In the genomic region with DNA sequence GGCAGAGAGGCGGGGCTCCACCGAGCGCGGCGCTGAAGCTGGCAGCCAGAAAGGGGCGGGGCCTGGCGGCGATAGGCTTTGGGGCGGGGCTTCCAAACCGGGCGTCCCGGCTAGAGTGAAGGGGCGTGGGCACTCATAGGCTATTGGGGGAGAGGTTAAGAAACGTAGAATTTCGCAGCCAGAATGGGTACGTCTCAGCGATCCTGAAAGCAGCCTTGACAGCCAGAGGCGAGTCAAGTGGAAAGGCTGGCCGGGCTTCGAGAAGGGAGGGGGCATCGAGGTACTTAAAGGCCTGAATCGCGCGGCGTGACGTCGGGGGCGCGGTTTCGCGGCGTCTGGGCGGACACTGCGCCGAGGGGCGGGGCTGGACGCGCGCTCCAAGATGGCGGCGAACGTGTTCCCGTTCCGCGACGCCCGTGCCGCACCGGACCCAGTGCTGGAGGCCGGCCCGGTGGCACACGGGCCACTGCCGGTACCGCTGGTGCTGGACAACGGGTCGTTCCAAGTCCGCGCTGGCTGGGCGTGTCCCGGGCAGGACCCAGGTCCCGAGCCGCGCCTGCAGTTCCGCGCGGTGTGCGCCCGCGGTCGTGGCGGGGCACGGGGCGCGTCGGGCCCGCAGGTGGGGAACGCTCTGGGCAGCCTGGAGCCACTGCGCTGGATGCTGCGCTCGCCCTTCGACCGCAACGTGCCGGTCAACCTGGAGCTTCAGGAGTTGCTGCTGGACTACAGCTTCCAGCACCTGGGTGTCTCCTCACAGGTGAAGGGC, we compare ENCODE assay signal across 1 cellular context.
TF ChIP-seq lines count a peak whose summit lies in the region.

A gene (plus strand): TSS at position 364 of the 766 bp plus-strand sequence. CDS start 19 bp downstream, at position 383.

TF ChIP-seq in K562, 482 proteins besides CTCF, POLR2A, EP300 and RAD21 (continued from another document and continues in another):
- TF ChIP-seq, protein P1, sequence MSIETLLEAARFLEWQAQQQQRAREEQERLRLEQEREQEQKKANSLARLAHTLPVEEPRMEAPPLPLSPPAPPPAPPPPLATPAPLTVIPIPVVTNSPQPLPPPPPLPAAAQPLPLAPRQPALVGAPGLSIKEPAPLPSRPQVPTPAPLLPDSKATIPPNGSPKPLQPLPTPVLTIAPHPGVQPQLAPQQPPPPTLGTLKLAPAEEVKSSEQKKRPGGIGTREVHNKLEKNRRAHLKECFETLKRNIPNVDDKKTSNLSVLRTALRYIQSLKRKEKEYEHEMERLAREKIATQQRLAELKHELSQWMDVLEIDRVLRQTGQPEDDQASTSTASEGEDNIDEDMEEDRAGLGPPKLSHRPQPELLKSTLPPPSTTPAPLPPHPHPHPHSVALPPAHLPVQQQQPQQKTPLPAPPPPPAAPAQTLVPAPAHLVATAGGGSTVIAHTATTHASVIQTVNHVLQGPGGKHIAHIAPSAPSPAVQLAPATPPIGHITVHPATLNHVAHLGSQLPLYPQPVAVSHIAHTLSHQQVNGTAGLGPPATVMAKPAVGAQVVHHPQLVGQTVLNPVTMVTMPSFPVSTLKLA (conservative IDR thresholded peaks at IDR 0.05), result peak; percentile 40 to 80; a peak in 3 of 4 replicates
- TF ChIP-seq CREM (IDR thresholded peaks at IDR 0.05; ENCODE audit: low read depth) (peak; percentile 91), ZNF174 (CRISPR knock-in tag; IDR thresholded peaks at IDR 0.05) (no peak), RBM34 (IDR thresholded peaks at IDR 0.05; ENCODE audit: borderline replicate concordance, insufficient read depth, low read length) (0 out of 2 replicates have a peak, but pooled peaks have one; percentile 78), ZNF384 (IDR thresholded peaks at IDR 0.05; ENCODE audit: low read depth, low read length) (no peak), TFAM (CRISPR knock-in tag; conservative IDR thresholded peaks at IDR 0.05) (no peak), MCM2 (IDR thresholded peaks at IDR 0.05; ENCODE audit: low read depth) (no peak), SAFB2 (IDR thresholded peaks at IDR 0.05; ENCODE audit: borderline replicate concordance, low read depth, low read length, severe bottlenecking) (no peak), PML (IDR thresholded peaks at IDR 0.05; ENCODE audit: low read length) (no peak), NFE2L1 (tag; IDR thresholded peaks at IDR 0.05; ENCODE audit: borderline replicate concordance, low read depth) (no peak), MYC (IDR thresholded peaks at IDR 0.05; ENCODE audit: low read depth, low read length) (no peak; the same call in 1 of the 2 replicates), MYC (CRISPR knock-in tag; IDR thresholded peaks at IDR 0.05; ENCODE audit: borderline replicate concordance, low read depth) (no peak), EP400 (IDR thresholded peaks at IDR 0.05) (peak; percentile 13; the same call in 1 of the 2 replicates), CHD4 (IDR thresholded peaks at IDR 0.05; ENCODE audit: insufficient read depth, insufficient replicate concordance, low read depth, low read length, poor library complexity, severe bottlenecking) (no peak), KLF1 (tag; IDR thresholded peaks at IDR 0.05) (peak; percentile 65; the same call in 1 of the 2 replicates), KLF13 (tag; IDR thresholded peaks at IDR 0.05; ENCODE audit: borderline replicate concordance, low read depth) (no peak), KDM4B (IDR thresholded peaks at IDR 0.05; ENCODE audit: borderline replicate concordance in 2 of 2, low read depth in 1 of 2) (no peak), NR2C2 (CRISPR knock-in tag; IDR thresholded peaks at IDR 0.05) (0 out of 2 replicates have a peak, but pooled peaks have one; percentile 54), NR2C2 (tag; IDR thresholded peaks at IDR 0.05) (no peak), ARHGAP35 (IDR thresholded peaks at IDR 0.05; ENCODE audit: partially characterized antibody) (no peak), SUPT5H (IDR thresholded peaks at IDR 0.05) (peak; percentile 75), GTF2A2 (tag; IDR thresholded peaks at IDR 0.05) (no peak), ILK (tag; IDR thresholded peaks at IDR 0.05; ENCODE audit: borderline replicate concordance, low read depth) (no peak), BCOR (IDR thresholded peaks at IDR 0.05) (no peak), BRD4 (IDR thresholded peaks at IDR 0.05) (no peak), TBP (optimal IDR thresholded peaks at IDR 0.05; ENCODE audit: low read depth, low read length) (peak; percentile 35), ZKSCAN3 (CRISPR knock-in tag; IDR thresholded peaks at IDR 0.05) (no peak), SMC3 (conservative IDR thresholded peaks at IDR 0.05; ENCODE audit: insufficient read depth, low read depth, low read length) (no peak), KAT8 (IDR thresholded peaks at IDR 0.05; ENCODE audit: low read depth) (no peak), SIX5 (IDR thresholded peaks at IDR 0.05; ENCODE audit: borderline replicate concordance in 1 of 2, insufficient read depth in 1 of 2, low read depth in 1 of 2, low read length in 2 of 2) (no peak), TGIF2 (CRISPR knock-in tag; IDR thresholded peaks at IDR 0.05) (0 out of 2 replicates have a peak, but pooled peaks have one; percentile 45), TCFL5 (CRISPR knock-in tag; conservative IDR thresholded peaks at IDR 0.05) (no peak)
- TF ChIP-seq, protein P2, sequence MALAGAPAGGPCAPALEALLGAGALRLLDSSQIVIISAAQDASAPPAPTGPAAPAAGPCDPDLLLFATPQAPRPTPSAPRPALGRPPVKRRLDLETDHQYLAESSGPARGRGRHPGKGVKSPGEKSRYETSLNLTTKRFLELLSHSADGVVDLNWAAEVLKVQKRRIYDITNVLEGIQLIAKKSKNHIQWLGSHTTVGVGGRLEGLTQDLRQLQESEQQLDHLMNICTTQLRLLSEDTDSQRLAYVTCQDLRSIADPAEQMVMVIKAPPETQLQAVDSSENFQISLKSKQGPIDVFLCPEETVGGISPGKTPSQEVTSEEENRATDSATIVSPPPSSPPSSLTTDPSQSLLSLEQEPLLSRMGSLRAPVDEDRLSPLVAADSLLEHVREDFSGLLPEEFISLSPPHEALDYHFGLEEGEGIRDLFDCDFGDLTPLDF (CRISPR knock-in tag; IDR thresholded peaks at IDR 0.05), result 0 out of 2 replicates have a peak, but pooled peaks have one; percentile 31
- TF ChIP-seq, protein P3, sequence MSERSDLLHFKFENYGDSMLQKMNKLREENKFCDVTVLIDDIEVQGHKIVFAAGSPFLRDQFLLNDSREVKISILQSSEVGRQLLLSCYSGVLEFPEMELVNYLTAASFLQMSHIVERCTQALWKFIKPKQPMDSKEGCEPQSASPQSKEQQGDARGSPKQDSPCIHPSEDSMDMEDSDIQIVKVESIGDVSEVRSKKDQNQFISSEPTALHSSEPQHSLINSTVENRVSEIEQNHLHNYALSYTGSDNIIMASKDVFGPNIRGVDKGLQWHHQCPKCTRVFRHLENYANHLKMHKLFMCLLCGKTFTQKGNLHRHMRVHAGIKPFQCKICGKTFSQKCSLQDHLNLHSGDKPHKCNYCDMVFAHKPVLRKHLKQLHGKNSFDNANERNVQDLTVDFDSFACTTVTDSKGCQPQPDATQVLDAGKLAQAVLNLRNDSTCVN (CRISPR knock-in tag; IDR thresholded peaks at IDR 0.05), result no peak
- TF ChIP-seq, protein P4, sequence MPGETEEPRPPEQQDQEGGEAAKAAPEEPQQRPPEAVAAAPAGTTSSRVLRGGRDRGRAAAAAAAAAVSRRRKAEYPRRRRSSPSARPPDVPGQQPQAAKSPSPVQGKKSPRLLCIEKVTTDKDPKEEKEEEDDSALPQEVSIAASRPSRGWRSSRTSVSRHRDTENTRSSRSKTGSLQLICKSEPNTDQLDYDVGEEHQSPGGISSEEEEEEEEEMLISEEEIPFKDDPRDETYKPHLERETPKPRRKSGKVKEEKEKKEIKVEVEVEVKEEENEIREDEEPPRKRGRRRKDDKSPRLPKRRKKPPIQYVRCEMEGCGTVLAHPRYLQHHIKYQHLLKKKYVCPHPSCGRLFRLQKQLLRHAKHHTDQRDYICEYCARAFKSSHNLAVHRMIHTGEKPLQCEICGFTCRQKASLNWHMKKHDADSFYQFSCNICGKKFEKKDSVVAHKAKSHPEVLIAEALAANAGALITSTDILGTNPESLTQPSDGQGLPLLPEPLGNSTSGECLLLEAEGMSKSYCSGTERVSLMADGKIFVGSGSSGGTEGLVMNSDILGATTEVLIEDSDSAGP (CRISPR knock-in tag; IDR thresholded peaks at IDR 0.05), result no peak
- TF ChIP-seq, protein P5, sequence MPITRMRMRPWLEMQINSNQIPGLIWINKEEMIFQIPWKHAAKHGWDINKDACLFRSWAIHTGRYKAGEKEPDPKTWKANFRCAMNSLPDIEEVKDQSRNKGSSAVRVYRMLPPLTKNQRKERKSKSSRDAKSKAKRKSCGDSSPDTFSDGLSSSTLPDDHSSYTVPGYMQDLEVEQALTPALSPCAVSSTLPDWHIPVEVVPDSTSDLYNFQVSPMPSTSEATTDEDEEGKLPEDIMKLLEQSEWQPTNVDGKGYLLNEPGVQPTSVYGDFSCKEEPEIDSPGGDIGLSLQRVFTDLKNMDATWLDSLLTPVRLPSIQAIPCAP (CRISPR knock-in tag; IDR thresholded peaks at IDR 0.05; ENCODE audit: borderline replicate concordance), result no peak
- TF ChIP-seq, protein P6, sequence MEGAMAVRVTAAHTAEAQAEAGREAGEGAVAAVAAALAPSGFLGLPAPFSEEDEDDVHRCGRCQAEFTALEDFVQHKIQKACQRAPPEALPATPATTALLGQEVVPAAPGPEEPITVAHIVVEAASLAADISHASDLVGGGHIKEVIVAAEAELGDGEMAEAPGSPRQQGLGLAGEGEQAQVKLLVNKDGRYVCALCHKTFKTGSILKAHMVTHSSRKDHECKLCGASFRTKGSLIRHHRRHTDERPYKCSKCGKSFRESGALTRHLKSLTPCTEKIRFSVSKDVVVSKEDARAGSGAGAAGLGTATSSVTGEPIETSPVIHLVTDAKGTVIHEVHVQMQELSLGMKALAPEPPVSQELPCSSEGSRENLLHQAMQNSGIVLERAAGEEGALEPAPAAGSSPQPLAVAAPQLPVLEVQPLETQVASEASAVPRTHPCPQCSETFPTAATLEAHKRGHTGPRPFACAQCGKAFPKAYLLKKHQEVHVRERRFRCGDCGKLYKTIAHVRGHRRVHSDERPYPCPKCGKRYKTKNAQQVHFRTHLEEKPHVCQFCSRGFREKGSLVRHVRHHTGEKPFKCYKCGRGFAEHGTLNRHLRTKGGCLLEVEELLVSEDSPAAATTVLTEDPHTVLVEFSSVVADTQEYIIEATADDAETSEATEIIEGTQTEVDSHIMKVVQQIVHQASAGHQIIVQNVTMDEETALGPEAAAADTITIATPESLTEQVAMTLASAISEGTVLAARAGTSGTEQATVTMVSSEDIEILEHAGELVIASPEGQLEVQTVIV (CRISPR knock-in tag; IDR thresholded peaks at IDR 0.05; ENCODE audit: borderline replicate concordance), result no peak
- TF ChIP-seq, protein P7, sequence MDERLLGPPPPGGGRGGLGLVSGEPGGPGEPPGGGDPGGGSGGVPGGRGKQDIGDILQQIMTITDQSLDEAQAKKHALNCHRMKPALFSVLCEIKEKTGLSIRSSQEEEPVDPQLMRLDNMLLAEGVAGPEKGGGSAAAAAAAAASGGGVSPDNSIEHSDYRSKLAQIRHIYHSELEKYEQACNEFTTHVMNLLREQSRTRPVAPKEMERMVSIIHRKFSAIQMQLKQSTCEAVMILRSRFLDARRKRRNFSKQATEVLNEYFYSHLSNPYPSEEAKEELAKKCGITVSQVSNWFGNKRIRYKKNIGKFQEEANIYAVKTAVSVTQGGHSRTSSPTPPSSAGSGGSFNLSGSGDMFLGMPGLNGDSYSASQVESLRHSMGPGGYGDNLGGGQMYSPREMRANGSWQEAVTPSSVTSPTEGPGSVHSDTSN (CRISPR knock-in tag; IDR thresholded peaks at IDR 0.05; ENCODE audit: low read depth), result no peak
- TF ChIP-seq, protein P7 (tag; conservative IDR thresholded peaks at IDR 0.05; ENCODE audit: low read depth), result no peak
- TF ChIP-seq, protein P8, sequence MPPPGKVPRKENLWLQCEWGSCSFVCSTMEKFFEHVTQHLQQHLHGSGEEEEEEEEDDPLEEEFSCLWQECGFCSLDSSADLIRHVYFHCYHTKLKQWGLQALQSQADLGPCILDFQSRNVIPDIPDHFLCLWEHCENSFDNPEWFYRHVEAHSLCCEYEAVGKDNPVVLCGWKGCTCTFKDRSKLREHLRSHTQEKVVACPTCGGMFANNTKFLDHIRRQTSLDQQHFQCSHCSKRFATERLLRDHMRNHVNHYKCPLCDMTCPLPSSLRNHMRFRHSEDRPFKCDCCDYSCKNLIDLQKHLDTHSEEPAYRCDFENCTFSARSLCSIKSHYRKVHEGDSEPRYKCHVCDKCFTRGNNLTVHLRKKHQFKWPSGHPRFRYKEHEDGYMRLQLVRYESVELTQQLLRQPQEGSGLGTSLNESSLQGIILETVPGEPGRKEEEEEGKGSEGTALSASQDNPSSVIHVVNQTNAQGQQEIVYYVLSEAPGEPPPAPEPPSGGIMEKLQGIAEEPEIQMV (tag; conservative IDR thresholded peaks at IDR 0.05; ENCODE audit: low read depth), result no peak
